Comparison of ENCODE assay signal across 13 cellular contexts in the genomic region with DNA sequence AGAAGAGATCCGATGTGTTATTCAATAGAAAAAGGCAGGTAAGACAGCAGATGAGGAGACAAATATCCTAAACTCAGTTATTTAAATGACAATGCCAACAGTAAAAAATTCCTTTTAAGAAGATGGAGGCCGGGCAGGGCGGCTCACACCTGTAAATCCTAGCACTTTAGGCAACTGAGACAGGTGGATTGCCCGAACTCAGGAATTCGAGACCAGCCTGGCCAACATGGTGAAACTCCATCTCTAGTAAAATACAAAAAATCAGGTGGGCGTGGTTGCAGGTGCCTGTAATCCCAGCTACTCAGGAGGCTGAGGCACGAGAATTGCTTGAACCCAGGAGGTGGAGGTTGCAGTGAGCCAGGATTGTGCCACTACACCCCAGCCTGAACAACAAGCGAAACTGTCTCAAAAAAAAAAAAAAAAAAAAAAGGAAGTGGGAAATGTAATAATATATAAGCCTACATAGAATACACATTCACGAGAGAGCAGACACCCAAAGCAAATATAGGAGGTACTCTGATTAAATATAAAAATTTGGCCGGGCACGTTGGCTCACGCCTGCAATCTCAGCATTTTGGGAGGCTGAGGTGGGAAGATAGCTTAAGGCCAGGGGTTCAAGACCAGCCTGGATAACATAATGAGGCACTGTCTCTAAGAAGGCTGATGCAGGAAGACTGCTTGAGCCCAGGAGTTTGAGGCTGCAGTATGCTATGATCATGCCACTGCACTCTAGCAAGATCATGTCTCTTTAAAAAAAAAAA. TPM values are rescaled to one million over a fixed set of nuclear protein-coding genes. Genes with fewer than 3 reads are reported as not detected.
DNase-seq lines count a peak whose midpoint lies in the region; ATAC-seq and TF ChIP-seq lines count a peak whose summit lies in the region.
"Had no signal": no experiment of that assay in that cellular context is flagged by ENCODE, and none has a peak within 500 bp of the region (broad histone marks: within the 10 kb centered on the region; RNA-seq: fewer than 3 reads in every experiment).

No MANE protein-coding gene starts in this region.

- H3K27ac ChIP-seq in GM23338 (ENCODE audit: low read depth) (0 out of 2 replicates have a peak overlapping the region, but pooled peaks have one; percentile 10), esophagus muscularis mucosa (replicated peaks in 1 of 4) (peak overlapping the region; percentile 44 to 66 (median 54)), sigmoid colon (peak overlapping the region; percentile 63 to 100 (median 82)), Peyer's patch (peak overlapping the region in 1 of 4 donors; percentile 3)

- DNase-seq in GM23338 (ENCODE audit: low spot score) = peak; percentile 59
- peak; percentile 36 for DNase-seq in NB4 (ENCODE audit: low read depth)
- no peak for DNase-seq in esophagus muscularis mucosa (ENCODE audit: extremely low spot score)
- DNase-seq in sigmoid colon = no peak
- DNase-seq in kidney tubule cell (ENCODE audit: low spot score) = no peak
- DNase-seq in Peyer's patch = no peak
- no peak for DNase-seq in SHP77 (lab: John Stamatoyannopoulos, UW)
- no peak for DNase-seq in activated CD4-positive, alpha-beta T cell treated with anti-CD3 and anti-CD28 coated beads, Interleukin-2, amount 50 U/mL, for 48 hours
- DNase-seq: Caco-2, immature natural killer cell, NCI-H2081 treated with DMSO at 0.1 percent for 48 hours had no signal

- H3K4me2 ChIP-seq in GM23338 = peak overlapping the region; percentile 2; the same call in 1 of the 2 replicates

- no peaks in the 10 kb centered on the region for H3K36me3 Mint-ChIP-seq in GM23338 (ENCODE audit: low read depth)
- H3K36me3 Mint-ChIP-seq: activated naive CD8-positive, alpha-beta T cell had no signal

- TF ChIP-seq EP300 in esophagus muscularis mucosa (IDR thresholded peaks at IDR 0.05) (no peak), sigmoid colon (IDR thresholded peaks at IDR 0.05) (no peak)

- no peaks in the 10 kb centered on the region for H3F3A ChIP-seq in GM23338 (replicated peaks; ENCODE audit: low read depth)

- intact Hi-C loops in esophagus muscularis mucosa (cut with DNase I) (no loop called here), sigmoid colon (cut with DNase I) (no loop called here)

- H3K4me3 ChIP-seq in GM23338 (no peak overlapping the region), NB4 (ENCODE audit: low read depth, low read length) (no peak overlapping the region), esophagus muscularis mucosa (no peak overlapping the region), sigmoid colon (no peak overlapping the region), Peyer's patch (no peak overlapping the region)

- H3K4me1 ChIP-seq in GM23338 (ENCODE audit: insufficient read depth) (peaks cover 45% of the 10 kb centered on the region), esophagus muscularis mucosa (peaks cover 49 to 97% (median 91%) of the 10 kb centered on the region in 4 donors), sigmoid colon (peaks cover 0 to 96% (median 84%) of the 10 kb centered on the region in 4 donors), Peyer's patch (peaks cover 0 to 5% (median 4%) of the 10 kb centered on the region in 4 donors)
- H3K4me1 ChIP-seq: Caco-2 had no signal

- TF ChIP-seq CTCF in GM23338 (conservative IDR thresholded peaks at IDR 0.05; ENCODE audit: low read depth in 2 of 2) = no peak
- no peak for TF ChIP-seq CTCF in NB4 (IDR thresholded peaks at IDR 0.05; ENCODE audit: low read depth, low read length)
- TF ChIP-seq CTCF in esophagus muscularis mucosa (IDR thresholded peaks at IDR 0.05) = no peak
- no peak for TF ChIP-seq CTCF in sigmoid colon (IDR thresholded peaks at IDR 0.05)
- no peak for TF ChIP-seq CTCF in Peyer's patch (IDR thresholded peaks at IDR 0.05)

- peaks cover 2% of the 10 kb centered on the region for H3K27me3 Mint-ChIP-seq in GM23338 (ENCODE audit: insufficient read depth, low read depth, poor library complexity)
- H3K27me3 Mint-ChIP-seq: activated naive CD8-positive, alpha-beta T cell had no signal

- H3K9me3 Mint-ChIP-seq in GM23338 = no peaks in the 10 kb centered on the region
- H3K9me3 Mint-ChIP-seq: immature natural killer cell had no signal

- H3K4me1 Mint-ChIP-seq in GM23338 = peaks cover 46% of the 10 kb centered on the region
- H3K4me1 Mint-ChIP-seq: immature natural killer cell had no signal

- no peaks in the 10 kb centered on the region for H3K9me2 ChIP-seq in GM23338 (ENCODE audit: insufficient read depth)

- no peak overlapping the region; the same call in 2 of the 3 replicates for H3K4me3 Mint-ChIP-seq in GM23338
- H3K4me3 Mint-ChIP-seq: activated naive CD8-positive, alpha-beta T cell; immature natural killer cell had no signal

- H2AFZ ChIP-seq in GM23338 = no peak overlapping the region

- H3K36me3 ChIP-seq in GM23338 (ENCODE audit: insufficient read depth) = no peaks in the 10 kb centered on the region
- peaks cover 0 to 7% (median 2%) of the 10 kb centered on the region in 4 donors for H3K36me3 ChIP-seq in esophagus muscularis mucosa
- peaks cover 0 to 5% (median 0%) of the 10 kb centered on the region in 4 donors for H3K36me3 ChIP-seq in sigmoid colon
- peaks cover 0 to 4% (median 0%) of the 10 kb centered on the region in 3 donors for H3K36me3 ChIP-seq in Peyer's patch
- H3K36me3 ChIP-seq: thoracic aorta had no signal

- H3K9me3 ChIP-seq in esophagus muscularis mucosa = no peaks in the 10 kb centered on the region
- no peaks in the 10 kb centered on the region for H3K9me3 ChIP-seq in sigmoid colon
- H3K9me3 ChIP-seq in Peyer's patch = no peaks in the 10 kb centered on the region
- H3K9me3 ChIP-seq: Caco-2, thoracic aorta had no signal

- TF ChIP-seq POLR2A in NB4 (IDR thresholded peaks at IDR 0.05; ENCODE audit: extremely low read depth, insufficient read length) = no peak
- no peak for TF ChIP-seq POLR2A in esophagus muscularis mucosa (IDR thresholded peaks at IDR 0.05; ENCODE audit: low read depth)
- no peak for TF ChIP-seq POLR2A in sigmoid colon (IDR thresholded peaks at IDR 0.05)
- TF ChIP-seq POLR2A in Peyer's patch (IDR thresholded peaks at IDR 0.05) = no peak

- no peak; the same call in 2 of the 3 replicates for ATAC-seq in GM23338

- 62% methylated on average over 12 of the region's 12 CpGs for WGBS in esophagus muscularis mucosa
- 60 to 72% methylated on average over 12 of the region's 12 CpGs for WGBS in sigmoid colon, 2 donors

- H4K20me1 ChIP-seq in GM23338 (replicated peaks; ENCODE audit: insufficient read depth) = no peaks in the 10 kb centered on the region

- H3K27ac Mint-ChIP-seq in GM23338 = peak overlapping the region; percentile 3; the same call in 1 of the 2 replicates
- H3K27ac Mint-ChIP-seq: activated naive CD8-positive, alpha-beta T cell; immature natural killer cell had no signal

- peaks cover 95% of the 10 kb centered on the region for H3K79me2 ChIP-seq in GM23338 (replicated peaks; ENCODE audit: insufficient read depth)

- H3K27me3 ChIP-seq in GM23338 (ENCODE audit: insufficient read depth) = no peaks in the 10 kb centered on the region
- H3K27me3 ChIP-seq in esophagus muscularis mucosa = no peaks in the 10 kb centered on the region
- no peaks in the 10 kb centered on the region for H3K27me3 ChIP-seq in sigmoid colon
- no peaks in the 10 kb centered on the region for H3K27me3 ChIP-seq in Peyer's patch

TF ChIP-seq in GM23338, 12 proteins besides CTCF, POLR2A, EP300 and RAD21 (continues in another document):
- no peak for TF ChIP-seq EZH2phosphoT487 (IDR thresholded peaks at IDR 0.05; ENCODE audit: unreplicated experiment)
- no peak for TF ChIP-seq ZNF114 (CRISPR knock-in tag; IDR thresholded peaks at IDR 0.05)
- TF ChIP-seq CREB1 (CRISPR knock-in tag; IDR thresholded peaks at IDR 0.05; ENCODE audit: low read depth) = no peak

RNA-seq across cellular contexts. Expression of gene CORO1C, which starts 19.0 kb away (rescaled TPM):
- 78.2 and 89.5 TPM in 2 replicates for total RNA-seq in GM23338 (2014; rRNA removed; shearing (Covaris generic))
- 53.3 and 59.2 TPM in 2 replicates for polyA plus RNA-seq in GM23338 (2016; fragmentation: Nextera tagmentation; extraction: Ambion mirVana)
- total RNA-seq in esophagus muscularis mucosa = 100 to 1,000 TPM; 221 to 441 (median 315) TPM
- 100 to 1,000 TPM; 247 to 569 (median 360) TPM for total RNA-seq in sigmoid colon
- 10 to 100 TPM; 38.4 to 50.2 (median 49.2) TPM for polyA plus RNA-seq in sigmoid colon
- total RNA-seq in Peyer's patch = 100 to 1,000 TPM in 1 of 4 donors, 10 to 100 TPM in 3; 76.3 to 144 (median 87.4) TPM

Comparison
In these comparisons a context has a peak if more than half of its experiments do, and no peak if none do; other contexts are left out.
1. DNase-seq: peak in GM23338 (single experiment) and NB4 (single experiment); none in esophagus muscularis mucosa (single experiment), sigmoid colon (single experiment), kidney tubule cell (single experiment), Peyer's patch (0 of 3), SHP77 (0 of 2) and activated CD4-positive, alpha-beta T cell treated with anti-CD3 and anti-CD28 coated beads, Interleukin-2, amount 50 U/mL, for 48 hours (0 of 2).